Comparison of ENCODE assay signal across 8 cellular contexts in the genomic region with DNA sequence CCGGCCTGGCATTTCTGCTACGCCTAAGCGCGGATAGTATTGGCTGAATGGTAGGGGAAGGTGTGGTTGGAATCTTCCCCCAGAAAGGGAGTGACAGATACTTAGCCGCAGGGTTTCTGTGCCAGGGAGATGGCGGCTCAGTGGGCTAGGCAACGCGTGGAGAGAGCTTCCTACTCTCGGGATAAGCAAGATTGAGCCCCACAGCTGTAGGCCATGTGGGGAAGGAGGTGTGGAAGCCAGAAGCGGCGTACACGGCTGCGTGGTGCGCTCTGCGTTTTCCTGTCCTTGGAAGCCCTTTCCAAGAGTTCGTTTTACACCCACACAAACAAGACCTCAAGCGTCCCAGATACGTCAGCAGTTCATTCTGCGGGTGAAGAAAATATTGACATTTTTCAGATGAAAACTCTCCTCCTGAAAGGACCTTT. TPM values are rescaled to one million over a fixed set of nuclear protein-coding genes. Genes with fewer than 3 reads are reported as not detected.
A peak's percentile ranks its signal among the peaks of the same experiment; 100 is the strongest.
DNase-seq lines count a peak whose midpoint lies in the region; ATAC-seq and TF ChIP-seq lines count a peak whose summit lies in the region.

No MANE protein-coding gene starts in this region.

- no peaks in the 10 kb centered on the region for H3K27me3 ChIP-seq in thyroid gland

- 0% methylated on average over 19 of the region's 19 CpGs for WGBS in thyroid gland, 2 donors

- H3K9me3 Mint-ChIP-seq in naive thymus-derived CD8-positive, alpha-beta T cell, result no peaks in the 10 kb centered on the region

- DNase-seq in NCI-H82 (lab: John Stamatoyannopoulos, UW) (peak; percentile 25), NCI-H82 treated with DMSO at 0.1 percent for 48 hours (lab: John Stamatoyannopoulos, UW; ENCODE audit: unreplicated experiment) (no peak), NCI-H345 (lab: John Stamatoyannopoulos, UW) (peak; percentile 63), thyroid gland (peak; percentile 74 to 79)
- peak; percentile 67 for DNase-seq in activated CD8-positive, alpha-beta memory T cell treated with anti-CD3 and anti-CD28 coated beads, Interleukin-2, amount 50 U/mL, for 48 hours
- peak in 8 of 10 donors; percentile 1 to 58 (median 22) for DNase-seq in naive thymus-derived CD8-positive, alpha-beta T cell

- no peak for TF ChIP-seq POLR2A in thyroid gland (IDR thresholded peaks at IDR 0.05)

- peak overlapping the region; percentile 37 to 94 (median 84) for H3K27ac Mint-ChIP-seq in naive thymus-derived CD8-positive, alpha-beta T cell

- H3K4me3 Mint-ChIP-seq in naive thymus-derived CD8-positive, alpha-beta T cell, result peak overlapping the region; percentile 84 to 99 (median 94)

- H3K27ac ChIP-seq in thyroid gland, result peak overlapping the region; percentile 87 to 98 (median 97)

- H3K4me1 Mint-ChIP-seq in naive thymus-derived CD8-positive, alpha-beta T cell, result peaks cover 8 to 28% (median 19%) of the 10 kb centered on the region in 4 donors

- H3K27me3 Mint-ChIP-seq in naive thymus-derived CD8-positive, alpha-beta T cell, result peaks cover 13 to 29% (median 26%) of the 10 kb centered on the region in 5 donors

- peak in 1 of 6 experiments; percentile 2 for TF ChIP-seq CTCF in thyroid gland (IDR thresholded peaks at IDR 0.05)

- ATAC-seq in HG02938 (IDR thresholded peaks at IDR 0.05; ENCODE audit: unreplicated experiment) (peak; percentile 22), esophagus mucosa (peak; percentile 82)
- ATAC-seq in naive thymus-derived CD8-positive, alpha-beta T cell, result peak; percentile 53 to 59

- peak overlapping the region; percentile 72 to 87 (median 74) for H3K4me3 ChIP-seq in thyroid gland (replicated peaks in 1 of 3)

- intact Hi-C loops in thyroid gland (cut with DNase I), result no loop called here

- no peaks in the 10 kb centered on the region for H3K36me3 Mint-ChIP-seq in naive thymus-derived CD8-positive, alpha-beta T cell

- no peaks in the 10 kb centered on the region for H3K9me3 ChIP-seq in thyroid gland

- peaks cover 7 to 22% of the 10 kb centered on the region in 2 donors for H3K4me1 ChIP-seq in thyroid gland

- POLR2A ChIA-PET in naive thymus-derived CD8-positive, alpha-beta T cell (lab: Charles Lee), result interaction anchor here (1.6 to 2.2 kb wide), 2 partner anchors 31 to 51 kb away, joined by 8 to 9 read pairs; a partner anchor contains a TSS

- H3K36me3 ChIP-seq in thyroid gland, result no peaks in the 10 kb centered on the region

RNA-seq across cellular contexts. Expression of a gene that starts 0.4 kb away (rescaled TPM):
- 9.8 TPM for total RNA-seq in esophagus mucosa
- 1 to 10 TPM; 4.2 to 6.1 TPM for total RNA-seq in naive thymus-derived CD8-positive, alpha-beta T cell
- polyA plus RNA-seq in naive thymus-derived CD8-positive, alpha-beta T cell, result 1 to 10 TPM; 1.6 to 3.2 (median 1.6) TPM
- total RNA-seq in thyroid gland, result 10 to 100 TPM; 38.3 to 73.5 (median 62.9) TPM

RNA-seq across cellular contexts. Expression of a gene that starts 50.6 kb away (rescaled TPM):
- total RNA-seq in esophagus mucosa (5.9 TPM), thyroid gland (10 to 100 TPM; 14.0 to 26.5 (median 18.3) TPM)
- 10 to 100 TPM; 45.3 to 47.8 TPM for total RNA-seq in naive thymus-derived CD8-positive, alpha-beta T cell
- polyA plus RNA-seq in naive thymus-derived CD8-positive, alpha-beta T cell, result 10 to 100 TPM; 13.8 to 15.3 (median 14.0) TPM

Comparison
In these comparisons a context has a peak if more than half of its experiments do, and no peak if none do; other contexts are left out.
1. ATAC-seq: peak in every context shown above with its lines; median percentile 82 in esophagus mucosa; 56 in naive thymus-derived CD8-positive, alpha-beta T cell; 22 in HG02938.